Comparison of ENCODE assay signal across 8 cellular contexts in the genomic region with DNA sequence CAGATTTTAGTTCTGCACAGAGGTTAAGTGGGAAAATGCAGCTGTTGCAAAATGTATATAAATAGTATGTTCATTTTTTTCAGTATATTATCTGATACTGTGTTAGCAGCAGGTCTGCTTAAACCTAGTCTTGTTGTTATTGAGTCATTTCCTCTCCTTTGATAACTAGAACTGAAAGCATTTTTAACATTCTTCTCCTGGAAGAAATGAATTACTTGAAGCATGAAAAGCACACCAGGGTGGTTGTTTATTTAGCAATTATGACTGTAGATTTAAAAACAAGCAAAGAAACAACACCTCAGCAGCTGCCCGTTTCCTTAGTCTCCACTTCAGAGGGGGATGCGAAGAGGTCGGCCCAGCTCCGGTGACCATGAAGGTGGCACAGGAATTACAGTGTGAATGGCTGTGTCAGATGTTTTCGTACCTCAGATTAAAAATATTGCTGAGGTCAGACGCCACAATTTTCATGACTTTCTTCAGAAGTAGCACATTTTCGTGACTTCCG. TPM values are rescaled to one million over a fixed set of nuclear protein-coding genes. Genes with fewer than 3 reads are reported as not detected.
DNase-seq lines count a peak whose midpoint lies in the region; ATAC-seq and TF ChIP-seq lines count a peak whose summit lies in the region.

No MANE protein-coding gene starts in this region.

- H3K27me3 ChIP-seq in thymus (ENCODE audit: control insufficient read depth, insufficient read depth) = no peaks in the 10 kb centered on the region

- H3K4me3 ChIP-seq in thymus (ENCODE audit: low read length) = no peak overlapping the region

- H3K9me3 ChIP-seq in thymus (ENCODE audit: control insufficient read depth) = no peaks in the 10 kb centered on the region

- 84% methylated on average over 8 of the region's 8 CpGs for WGBS in thymus

- H3K9me3 Mint-ChIP-seq in nephron progenitor cell = no peaks in the 10 kb centered on the region

- H3K4me3 Mint-ChIP-seq in nephron progenitor cell = no peak overlapping the region

- no peaks in the 10 kb centered on the region for H3K4me1 Mint-ChIP-seq in nephron progenitor cell

- peak; percentile 37 for DNase-seq in activated naive CD4-positive, alpha-beta T cell treated with Interleukin-2 at 50 U/mL for 16 hours
- DNase-seq in activated naive CD4-positive, alpha-beta T cell (lab: John Stamatoyannopoulos, UW) = no peak
- peak; percentile 54 for DNase-seq in SW480 (ENCODE audit: low spot score)
- no peak for DNase-seq in epithelial cell of prostate (ENCODE audit: low read depth, low spot score)
- no peak for DNase-seq in erythroblast (lab: John Stamatoyannopoulos, UW)
- DNase-seq in nephron progenitor cell = no peak

- no peak for TF ChIP-seq POLR2A in erythroblast (IDR thresholded peaks at IDR 0.05; ENCODE audit: low read length)

- H3K36me3 ChIP-seq in thymus (ENCODE audit: control insufficient read depth, insufficient read depth) = no peaks in the 10 kb centered on the region

- no peak overlapping the region for H3K27ac Mint-ChIP-seq in nephron progenitor cell

- H3K27ac ChIP-seq in epithelial cell of prostate (peak overlapping the region; percentile 67), thymus (ENCODE audit: low read depth) (peak overlapping the region; percentile 82)

- ATAC-seq in HG03354 (IDR thresholded peaks at IDR 0.05; ENCODE audit: poor library complexity, severe bottlenecking, unreplicated experiment) = no peak

- peaks cover 14% of the 10 kb centered on the region for H3K4me1 ChIP-seq in thymus (ENCODE audit: control insufficient read depth, insufficient read depth, low read length)

- peaks cover 5% of the 10 kb centered on the region for H3K36me3 Mint-ChIP-seq in nephron progenitor cell (ENCODE audit: low read depth)

- no peak for TF ChIP-seq CTCF in nephron progenitor cell (IDR thresholded peaks at IDR 0.05)

- no peaks in the 10 kb centered on the region for H3K27me3 Mint-ChIP-seq in nephron progenitor cell (ENCODE audit: low read depth, poor library complexity)

RNA-seq across cellular contexts. Expression of a gene that starts 53.5 kb away (rescaled TPM):
- polyA plus RNA-seq in thymus = 33.1 TPM

Comparison
In these comparisons a context has a peak if more than half of its experiments do, and no peak if none do; other contexts are left out.
1. DNase-seq: peak in activated naive CD4-positive, alpha-beta T cell treated with Interleukin-2 at 50 U/mL for 16 hours (single experiment) and SW480 (single experiment); none in activated naive CD4-positive, alpha-beta T cell (0 of 4), epithelial cell of prostate (single experiment), erythroblast (0 of 2) and nephron progenitor cell (single experiment).